Comparison of ENCODE assay signal across 1 cellular context in the genomic region with DNA sequence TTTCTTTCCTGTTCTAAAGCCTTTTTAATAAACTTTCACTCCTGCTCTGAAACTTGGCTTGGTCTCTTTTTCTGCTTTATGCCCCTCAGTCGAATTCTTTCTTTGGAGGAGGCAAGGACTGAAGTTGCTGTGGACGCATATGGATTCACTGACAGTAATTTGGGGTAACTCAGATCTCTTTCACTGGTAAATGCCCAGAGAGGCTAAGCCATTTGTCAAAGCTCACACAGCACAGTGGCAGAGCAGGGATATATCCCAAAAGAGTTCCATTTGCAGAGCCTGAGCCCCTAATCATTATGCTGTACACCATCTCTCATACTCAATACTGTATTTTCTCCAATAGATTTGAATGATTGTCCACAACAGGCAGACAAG.
TF ChIP-seq lines count a peak whose summit lies in the region.

No MANE protein-coding gene starts in this region.

TF ChIP-seq in IMR-90, 13 proteins besides CTCF, POLR2A, EP300 and RAD21 (continued from another document):
- TF ChIP-seq, protein P1, sequence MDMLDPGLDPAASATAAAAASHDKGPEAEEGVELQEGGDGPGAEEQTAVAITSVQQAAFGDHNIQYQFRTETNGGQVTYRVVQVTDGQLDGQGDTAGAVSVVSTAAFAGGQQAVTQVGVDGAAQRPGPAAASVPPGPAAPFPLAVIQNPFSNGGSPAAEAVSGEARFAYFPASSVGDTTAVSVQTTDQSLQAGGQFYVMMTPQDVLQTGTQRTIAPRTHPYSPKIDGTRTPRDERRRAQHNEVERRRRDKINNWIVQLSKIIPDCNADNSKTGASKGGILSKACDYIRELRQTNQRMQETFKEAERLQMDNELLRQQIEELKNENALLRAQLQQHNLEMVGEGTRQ (IDR thresholded peaks at IDR 0.05; ENCODE audit: low read depth, low read length): no peak
- no peak for TF ChIP-seq RFX5 (IDR thresholded peaks at IDR 0.05; ENCODE audit: low read depth, low read length)
- TF ChIP-seq FOS (IDR thresholded peaks at IDR 0.05; ENCODE audit: low read depth, low read length): no peak
- TF ChIP-seq MAFK (IDR thresholded peaks at IDR 0.05; ENCODE audit: low read depth, low read length): no peak
- no peak for TF ChIP-seq MAZ (IDR thresholded peaks at IDR 0.05; ENCODE audit: borderline replicate concordance, low read depth, low read length)
- no peak for TF ChIP-seq BHLHE40 (IDR thresholded peaks at IDR 0.05; ENCODE audit: low read depth, low read length)
- TF ChIP-seq SMC3 (IDR thresholded peaks at IDR 0.05; ENCODE audit: low read depth, low read length): no peak
